20 cellular contexts compared by ENCODE assay signal in the genomic region with DNA sequence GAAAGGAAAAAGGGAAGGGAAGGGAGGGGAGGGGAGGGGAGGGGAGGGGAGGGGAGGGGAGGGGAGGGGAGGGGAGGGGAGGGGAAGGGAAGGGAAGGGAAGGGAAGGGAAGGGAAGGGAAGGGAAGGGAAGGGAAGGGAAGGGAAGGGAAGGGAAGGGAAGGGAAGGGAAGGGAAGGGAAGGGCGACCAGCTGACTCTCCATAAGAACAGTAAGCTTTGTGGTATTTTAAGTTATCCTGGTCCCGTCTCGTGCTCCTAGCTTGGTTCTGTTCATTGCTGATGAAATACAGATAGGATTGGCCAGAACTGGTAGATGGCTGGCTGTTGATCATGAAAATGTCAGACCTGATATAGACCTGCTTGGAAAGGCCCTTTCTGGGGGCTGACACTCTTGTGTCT. TPM values are rescaled to one million over a fixed set of nuclear protein-coding genes. Genes with fewer than 3 reads are reported as not detected.
"Had no signal": no experiment of that assay in that cellular context is flagged by ENCODE, and none has a peak within 500 bp of the region (broad histone marks: within the 10 kb centered on the region; RNA-seq: fewer than 3 reads in every experiment).

No MANE protein-coding gene starts in this region.

RNA-seq across cellular contexts. Expression of gene SSX1, which starts 25.5 kb away (rescaled TPM):
- total RNA-seq: activated naive CD4-positive, alpha-beta T cell treated with anti-CD3 and anti-CD28 coated beads for 36 hours; activated naive CD4-positive, alpha-beta T cell treated with anti-CD3 and anti-CD28 coated beads, Interleukin-2, amount 50 U/mL, for 72 hours; activated naive CD8-positive, alpha-beta T cell treated with anti-CD3 and anti-CD28 coated beads for 36 hours; activated naive CD8-positive, alpha-beta T cell treated with anti-CD3 and anti-CD28 coated beads, Interleukin-2, amount 10 ng/mL, durations not matched to agents 7 days and 5 days; activated T-cell treated with anti-CD3 and anti-CD28 coated beads, Interleukin-2, amount 50 U/mL, for 72 hours; activated T-helper 1 cell treated with anti-CD3 and anti-CD28 coated beads, Interleukin-12 subunit alpha, Interleukin-12 subunit beta, Interleukin-2, Interleukin-4 antibody, amounts not matched to agents 30 ng/mL and 10 ng/mL and 1 ng/mL, durations not matched to agents 14 hours and 24 hours and 36 hours; activated T-helper 17 cell treated with anti-CD3 and anti-CD28 coated beads, Interleukin-2, amount 50 U/mL, for 72 hours; activated T-helper 2 cell treated with anti-CD3 and anti-CD28 coated beads, Interferon-gamma antibody, Interleukin-2, Interleukin-4, amounts not matched to agents 10 μg/mL and 5 μg/mL and 100 μg/mL, durations not matched to agents 14 hours and 24 hours and 36 hours; aorta; ascending aorta; astrocyte; body of pancreas; breast epithelium; bronchial epithelial cell; cardiac muscle cell; cardiac septum; cerebellum; chondrocyte had no signal
- polyA plus RNA-seq: adipose tissue, adrenal gland, aorta, cardiac muscle cell had no signal
